Comparison of ENCODE assay signal across 8 cellular contexts in the genomic region with DNA sequence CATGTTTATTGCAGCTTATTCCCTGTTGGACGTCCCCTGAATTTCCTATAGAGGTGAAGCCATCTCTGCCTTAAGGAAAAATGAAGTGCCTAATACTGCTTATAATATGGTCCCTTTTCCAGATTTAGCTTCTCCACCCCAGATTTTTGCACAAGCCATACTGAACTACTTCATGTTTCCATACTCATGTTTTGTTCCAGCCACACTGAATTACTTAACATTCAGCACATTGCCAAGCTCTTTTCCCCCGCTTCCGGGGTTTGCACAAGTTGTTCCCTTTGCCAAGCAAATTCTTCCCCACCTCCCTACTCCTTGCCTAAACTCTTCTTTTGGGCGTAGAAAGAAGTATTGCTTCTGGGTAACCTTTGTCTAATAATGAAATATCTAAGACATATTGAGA. TPM values are rescaled to one million over a fixed set of nuclear protein-coding genes. Genes with fewer than 3 reads are reported as not detected.
DNase-seq lines count a peak whose midpoint lies in the region; ATAC-seq and TF ChIP-seq lines count a peak whose summit lies in the region.

No MANE protein-coding gene starts in this region.

- DNase-seq in AG09309 (ENCODE audit: low read depth) (peak; percentile 52), HFF-Myc (ENCODE audit: extremely low read depth, low read depth) (peak; percentile 66), lower lobe of right lung (peak; percentile 57), NK-92 (lab: John Stamatoyannopoulos, UW; ENCODE audit: unreplicated experiment) (no peak), T1000 (lab: John Stamatoyannopoulos, UW) (no peak), dedifferentiated amniotic fluid mesenchymal stem cell (ENCODE audit: extremely low spot score) (no peak)

- no peaks in the 10 kb centered on the region for H3K27me3 ChIP-seq in lower lobe of right lung (ENCODE audit: low read depth)

- H3K4me3 ChIP-seq in AG09309 (ENCODE audit: control insufficient read depth, low read depth, low read length): no peak overlapping the region
- 0 out of 2 replicates have a peak overlapping the region, but pooled peaks have one; percentile 10 for H3K4me3 ChIP-seq in HFF-Myc (replicated peaks; ENCODE audit: low read depth, low read length)
- peak overlapping the region; percentile 91 for H3K4me3 ChIP-seq in lower lobe of right lung

- H3K4me1 Mint-ChIP-seq in activated naive CD8-positive, alpha-beta T cell (ENCODE audit: low read depth): peaks cover 53% of the 10 kb centered on the region

- peak; percentile 22 to 50 for ATAC-seq in lower lobe of right lung
- ATAC-seq in HG03045 (IDR thresholded peaks at IDR 0.05; ENCODE audit: unreplicated experiment): no peak

- peaks cover 3% of the 10 kb centered on the region for H3K9me3 Mint-ChIP-seq in activated naive CD8-positive, alpha-beta T cell (ENCODE audit: low read depth)

- intact Hi-C loops in lower lobe of right lung (cut with DNase I): no loop called here

- peak overlapping the region; percentile 99 for H3K4me3 Mint-ChIP-seq in activated naive CD8-positive, alpha-beta T cell

- H3K27me3 Mint-ChIP-seq in activated naive CD8-positive, alpha-beta T cell: no peaks in the 10 kb centered on the region

- H3K27ac ChIP-seq in lower lobe of right lung: peak overlapping the region; percentile 94

- H3K9me3 ChIP-seq in lower lobe of right lung: no peaks in the 10 kb centered on the region

- H3K27ac Mint-ChIP-seq in activated naive CD8-positive, alpha-beta T cell: no peak overlapping the region

- TF ChIP-seq CTCF in AG09309 (IDR thresholded peaks at IDR 0.05; ENCODE audit: control insufficient read depth, insufficient read depth, low read depth, low read length, missing control alignments) (no peak), HFF-Myc (IDR thresholded peaks at IDR 0.05; ENCODE audit: low read depth, low read length, missing control alignments) (no peak), lower lobe of right lung (IDR thresholded peaks at IDR 0.05) (no peak)

- no peaks in the 10 kb centered on the region for H3K36me3 ChIP-seq in lower lobe of right lung

- H3K36me3 Mint-ChIP-seq in activated naive CD8-positive, alpha-beta T cell: no peaks in the 10 kb centered on the region

- H3K4me1 ChIP-seq in lower lobe of right lung: peaks cover 21% of the 10 kb centered on the region

RNA-seq across cellular contexts. Expression of a gene that starts 1.7 kb away (rescaled TPM):
- total RNA-seq in lower lobe of right lung: 26.3 TPM

RNA-seq across cellular contexts. Expression of a gene that starts 23.0 kb away (rescaled TPM):
- total RNA-seq in lower lobe of right lung: 22.1 TPM

Comparison
In these comparisons a context has a peak if more than half of its experiments do, and no peak if none do; other contexts are left out.
1. DNase-seq: peak in AG09309 (single experiment), HFF-Myc (single experiment) and lower lobe of right lung (single experiment); none in NK-92 (single experiment), T1000 (single experiment) and dedifferentiated amniotic fluid mesenchymal stem cell (single experiment).